4 cellular contexts compared by ENCODE assay signal in the genomic region with DNA sequence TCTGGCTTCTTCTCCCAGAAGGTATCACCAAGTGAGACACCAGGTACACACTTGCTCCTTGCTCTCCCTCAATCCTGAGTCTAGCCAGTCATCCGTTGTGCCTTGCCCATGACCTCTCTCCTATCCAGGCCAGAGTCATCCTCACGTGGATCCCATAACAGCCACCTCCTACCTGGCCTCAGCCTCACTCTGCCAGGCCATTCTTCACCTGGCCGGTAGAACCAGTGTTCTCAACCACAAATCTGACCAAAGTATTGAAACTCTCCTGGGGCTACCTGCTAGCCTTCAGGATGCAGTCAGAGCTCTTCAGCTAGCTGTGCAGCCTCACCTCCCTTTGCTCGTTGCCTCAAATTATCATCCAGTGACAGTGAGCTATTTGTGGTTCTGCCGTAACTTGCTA.
TF ChIP-seq lines count a peak whose summit lies in the region.

No MANE protein-coding gene starts in this region.

TF ChIP-seq in A549, 52 proteins besides CTCF, POLR2A, EP300 and RAD21:
- TF ChIP-seq CBX2 (IDR thresholded peaks at IDR 0.05; ENCODE audit: borderline replicate concordance, low read depth) (no peak), FOSB (CRISPR knock-in tag; IDR thresholded peaks at IDR 0.05) (no peak), MAZ (IDR thresholded peaks at IDR 0.05; ENCODE audit: borderline replicate concordance, low read depth, low read length) (no peak), TP53 (CRISPR knock-in tag; IDR thresholded peaks at IDR 0.05) (no peak)
- TF ChIP-seq, protein P1, sequence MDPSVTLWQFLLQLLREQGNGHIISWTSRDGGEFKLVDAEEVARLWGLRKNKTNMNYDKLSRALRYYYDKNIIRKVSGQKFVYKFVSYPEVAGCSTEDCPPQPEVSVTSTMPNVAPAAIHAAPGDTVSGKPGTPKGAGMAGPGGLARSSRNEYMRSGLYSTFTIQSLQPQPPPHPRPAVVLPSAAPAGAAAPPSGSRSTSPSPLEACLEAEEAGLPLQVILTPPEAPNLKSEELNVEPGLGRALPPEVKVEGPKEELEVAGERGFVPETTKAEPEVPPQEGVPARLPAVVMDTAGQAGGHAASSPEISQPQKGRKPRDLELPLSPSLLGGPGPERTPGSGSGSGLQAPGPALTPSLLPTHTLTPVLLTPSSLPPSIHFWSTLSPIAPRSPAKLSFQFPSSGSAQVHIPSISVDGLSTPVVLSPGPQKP (IDR thresholded peaks at IDR 0.05; ENCODE audit: low read depth, low read length) = no peak
- TF ChIP-seq, protein P2, sequence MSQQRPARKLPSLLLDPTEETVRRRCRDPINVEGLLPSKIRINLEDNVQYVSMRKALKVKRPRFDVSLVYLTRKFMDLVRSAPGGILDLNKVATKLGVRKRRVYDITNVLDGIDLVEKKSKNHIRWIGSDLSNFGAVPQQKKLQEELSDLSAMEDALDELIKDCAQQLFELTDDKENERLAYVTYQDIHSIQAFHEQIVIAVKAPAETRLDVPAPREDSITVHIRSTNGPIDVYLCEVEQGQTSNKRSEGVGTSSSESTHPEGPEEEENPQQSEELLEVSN (IDR thresholded peaks at IDR 0.05; ENCODE audit: borderline replicate concordance, low read depth) = no peak
TF ChIP-seq in A549: peak in this region for 0.

TF ChIP-seq in IMR-90, 13 proteins besides CTCF, POLR2A, EP300 and RAD21:
- TF ChIP-seq SMC3 (IDR thresholded peaks at IDR 0.05; ENCODE audit: low read depth, low read length) = no peak
- TF ChIP-seq CEBPB (IDR thresholded peaks at IDR 0.05; ENCODE audit: low read depth, low read length) = no peak
- TF ChIP-seq RFX5 (IDR thresholded peaks at IDR 0.05; ENCODE audit: low read depth, low read length) = no peak
- TF ChIP-seq RCOR1 (IDR thresholded peaks at IDR 0.05; ENCODE audit: insufficient replicate concordance, low read length) = no peak
- TF ChIP-seq, protein P1 (IDR thresholded peaks at IDR 0.05; ENCODE audit: borderline replicate concordance, low read depth, low read length) = no peak
- TF ChIP-seq MAFK (IDR thresholded peaks at IDR 0.05; ENCODE audit: low read depth, low read length) = no peak
- TF ChIP-seq MXI1 (IDR thresholded peaks at IDR 0.05; ENCODE audit: borderline replicate concordance, low read depth, low read length) = no peak
- TF ChIP-seq MAZ (IDR thresholded peaks at IDR 0.05; ENCODE audit: borderline replicate concordance, low read depth, low read length) = no peak
- no peak for TF ChIP-seq FOS (IDR thresholded peaks at IDR 0.05; ENCODE audit: low read depth, low read length)
- TF ChIP-seq NFE2L2 (IDR thresholded peaks at IDR 0.05; ENCODE audit: low read depth, low read length) = no peak
- TF ChIP-seq CHD1 (IDR thresholded peaks at IDR 0.05; ENCODE audit: low read depth, low read length) = no peak

TF ChIP-seq in K562, 482 proteins besides CTCF, POLR2A, EP300 and RAD21:
- no peak for TF ChIP-seq PPARD (CRISPR knock-in tag; IDR thresholded peaks at IDR 0.05)

TF ChIP-seq in HEK293T, 16 proteins besides CTCF, POLR2A, EP300 and RAD21:
- TF ChIP-seq ZNF384 (IDR thresholded peaks at IDR 0.05) (no peak), FOXM1 (IDR thresholded peaks at IDR 0.05; ENCODE audit: borderline replicate concordance) (no peak), LEF1 (IDR thresholded peaks at IDR 0.05; ENCODE audit: borderline replicate concordance) (no peak), ARNT (IDR thresholded peaks at IDR 0.05) (no peak), SUZ12 (IDR thresholded peaks at IDR 0.05) (no peak), L3MBTL2 (conservative IDR thresholded peaks at IDR 0.05) (no peak), ELF4 (IDR thresholded peaks at IDR 0.05) (no peak), TARDBP (IDR thresholded peaks at IDR 0.05) (no peak), BHLHE40 (IDR thresholded peaks at IDR 0.05; ENCODE audit: borderline replicate concordance) (no peak), FOXK2 (IDR thresholded peaks at IDR 0.05) (no peak), HDGF (IDR thresholded peaks at IDR 0.05; ENCODE audit: borderline replicate concordance) (no peak), SP1 (IDR thresholded peaks at IDR 0.05) (no peak)
- TF ChIP-seq, protein P3, sequence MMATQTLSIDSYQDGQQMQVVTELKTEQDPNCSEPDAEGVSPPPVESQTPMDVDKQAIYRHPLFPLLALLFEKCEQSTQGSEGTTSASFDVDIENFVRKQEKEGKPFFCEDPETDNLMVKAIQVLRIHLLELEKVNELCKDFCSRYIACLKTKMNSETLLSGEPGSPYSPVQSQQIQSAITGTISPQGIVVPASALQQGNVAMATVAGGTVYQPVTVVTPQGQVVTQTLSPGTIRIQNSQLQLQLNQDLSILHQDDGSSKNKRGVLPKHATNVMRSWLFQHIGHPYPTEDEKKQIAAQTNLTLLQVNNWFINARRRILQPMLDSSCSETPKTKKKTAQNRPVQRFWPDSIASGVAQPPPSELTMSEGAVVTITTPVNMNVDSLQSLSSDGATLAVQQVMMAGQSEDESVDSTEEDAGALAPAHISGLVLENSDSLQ (IDR thresholded peaks at IDR 0.05) = no peak
